ENCODE assay signal across 20 cellular contexts in genomic region chr10:31528834-31529233, GRCh38.
"Had no signal": no experiment of that assay in that cellular context is flagged by ENCODE, and none has a peak within 500 bp of the region (broad histone marks: within the 10 kb centered on the region; RNA-seq: fewer than 3 reads in every experiment).

No MANE protein-coding gene starts in this region.

- DNase-seq: effector memory CD8-positive, alpha-beta T cell; esophagus squamous epithelium; heart right ventricle; hypothalamus; islet precursor cell; mammary epithelial cell; mucosa of descending colon; natural killer cell; sigmoid colon; stimulated activated CD4-positive, alpha-beta T cell treated with anti-CD3 and anti-CD28 coated beads, Interleukin-12 subunit alpha, Interleukin-12 subunit beta, amount 100 ng/mL, for 4 hours; stimulated activated naive CD4-positive, alpha-beta T cell; stomach; substantia nigra; trophoblast cell had no signal

- H3K4me1 ChIP-seq: right atrium auricular region had no signal

- H3K9me3 Mint-ChIP-seq: effector memory CD8-positive, alpha-beta T cell; natural killer cell had no signal

- H3K27ac ChIP-seq: epithelial cell of prostate, right atrium auricular region, sigmoid colon, skin epidermis had no signal

- H3K4me1 Mint-ChIP-seq: natural killer cell, neural crest cell had no signal

- H3K9me3 ChIP-seq: esophagus squamous epithelium, mucosa of descending colon, right atrium auricular region, sigmoid colon, stomach had no signal

- H3K27ac Mint-ChIP-seq: dendritic cell treated with granulocyte-macrophage colony-stimulating factor and Interleukin-4, amounts not matched to agents 40 ng/mL and 50 ng/mL, for 4 days; effector memory CD8-positive, alpha-beta T cell; natural killer cell had no signal

- H3K4me3 Mint-ChIP-seq: dendritic cell treated with granulocyte-macrophage colony-stimulating factor and Interleukin-4, amounts not matched to agents 40 ng/mL and 50 ng/mL, for 4 days; effector memory CD8-positive, alpha-beta T cell; natural killer cell; neural crest cell had no signal

- H3K27me3 ChIP-seq: esophagus squamous epithelium, heart right ventricle, right atrium auricular region, sigmoid colon, stomach had no signal

- ATAC-seq: effector memory CD8-positive, alpha-beta T cell; heart right ventricle; left lobe of liver; mucosa of descending colon; natural killer cell had no signal

- H3K27me3 Mint-ChIP-seq: dendritic cell treated with granulocyte-macrophage colony-stimulating factor and Interleukin-4, amounts not matched to agents 40 ng/mL and 50 ng/mL, for 4 days; effector memory CD8-positive, alpha-beta T cell had no signal

- H3K4me3 ChIP-seq: esophagus squamous epithelium, heart right ventricle, mucosa of descending colon, right atrium auricular region, sigmoid colon, skin epidermis, stomach had no signal
